In the genomic region with DNA sequence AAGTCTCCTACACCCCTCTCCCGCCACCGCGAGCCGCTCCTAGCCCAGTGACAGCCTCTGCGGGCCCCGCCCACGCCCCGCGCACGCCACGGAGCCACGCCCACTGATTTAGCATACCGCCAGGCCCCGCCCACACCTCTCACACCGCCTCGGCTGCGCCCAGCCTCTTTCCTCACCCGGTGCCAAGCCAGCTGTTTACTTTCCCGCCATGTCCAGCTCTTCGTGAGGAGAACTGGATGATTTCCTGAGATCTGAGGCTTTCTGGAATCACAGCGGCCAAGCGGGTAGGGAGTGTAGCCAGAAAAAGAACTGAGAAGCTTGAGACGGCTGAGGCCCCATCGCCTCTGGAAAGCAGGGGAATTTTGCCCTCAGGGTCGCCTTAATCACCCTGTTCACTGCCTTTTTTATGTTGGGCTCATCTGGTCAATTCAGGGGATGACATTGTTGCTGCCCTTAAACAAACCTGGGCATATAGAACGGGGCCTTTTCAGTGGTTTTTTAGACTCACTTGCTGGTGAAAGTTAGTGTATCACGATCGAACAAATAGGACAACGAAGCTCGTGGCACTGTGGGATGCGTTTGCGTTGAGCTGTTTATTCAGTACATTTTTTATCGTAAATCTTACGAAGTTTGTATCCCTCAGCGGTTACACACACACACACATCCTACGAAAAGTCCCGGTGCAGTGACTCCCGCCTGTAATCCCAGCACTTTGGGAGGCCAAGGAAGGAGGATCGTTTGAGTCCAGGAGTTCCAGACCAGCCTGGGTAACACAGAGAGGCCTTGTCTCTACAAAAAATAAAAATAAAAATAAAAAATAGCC, we compare ENCODE assay signal across 8 cellular contexts. TPM values are rescaled to one million over a fixed set of nuclear protein-coding genes. Genes with fewer than 3 reads are reported as not detected.
A peak's percentile ranks its signal among the peaks of the same experiment; 100 is the strongest.
DNase-seq lines count a peak whose midpoint lies in the region; ATAC-seq and TF ChIP-seq lines count a peak whose summit lies in the region.

A gene with protein sequence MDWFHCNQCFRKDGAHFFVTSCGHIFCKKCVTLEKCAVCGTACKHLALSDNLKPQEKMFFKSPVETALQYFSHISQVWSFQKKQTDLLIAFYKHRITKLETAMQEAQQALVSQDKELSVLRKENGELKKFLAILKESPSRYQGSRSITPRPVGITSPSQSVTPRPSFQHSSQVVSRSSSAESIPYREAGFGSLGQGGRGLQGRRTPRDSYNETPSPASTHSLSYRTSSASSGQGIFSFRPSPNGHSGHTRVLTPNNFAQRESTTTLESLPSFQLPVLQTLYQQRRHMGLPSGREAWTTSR (plus strand): TSS at position 165 of the 823 bp plus-strand sequence. CDS start 2,410 bp downstream, outside the sequence.

- no peaks in the 10 kb centered on the region for H3K27me3 ChIP-seq in GM06990 (replicated peaks; ENCODE audit: control insufficient read depth, insufficient read depth, low read length)

- ATAC-seq in GM18858 (IDR thresholded peaks at IDR 0.05; ENCODE audit: unreplicated experiment): no peak

- intact Hi-C loops in OCI-LY7 (cut with micrococcal nuclease; ENCODE audit: unreplicated experiment): no loop called here

- no peak within 1 kb of the TSS; the same call in 1 of the 2 replicates for H3K4me3 ChIP-seq in GM06990 (replicated peaks; ENCODE audit: low read depth, low read length)
- H3K4me3 ChIP-seq in OCI-LY7 (ENCODE audit: low read depth, low read length, poor library complexity, severe bottlenecking): no peak within 1 kb of the TSS
- H3K4me3 ChIP-seq in epithelial cell of proximal tubule (ENCODE audit: low read depth, low read length): peak within 1 kb of the TSS; percentile 37

- no TSS peak for BruUV-seq in OCI-LY7 (replicated peaks; lab: Mats Ljungman, UMichigan)

- no peaks in the 10 kb centered on the region for H3K36me3 ChIP-seq in GM06990 (ENCODE audit: control insufficient read depth, insufficient read depth, low read length)
- no peaks in the 10 kb centered on the region for H3K36me3 ChIP-seq in OCI-LY7 (ENCODE audit: insufficient read depth, low read length)

- no peaks in the 10 kb centered on the region for H3K9me3 ChIP-seq in OCI-LY7 (ENCODE audit: low read length)

- H4K20me1 ChIP-seq in OCI-LY7 (ENCODE audit: insufficient read depth, low read length): no peaks in the 10 kb centered on the region

- CTCF ChIA-PET in OCI-LY7 (lab: Charles Lee; ENCODE audit: unreplicated experiment): no interaction called here

- no peaks in the 10 kb centered on the region for H3K9me2 ChIP-seq in OCI-LY7 (ENCODE audit: insufficient read depth, low read length)

- H3K79me2 ChIP-seq in OCI-LY7 (ENCODE audit: insufficient read depth, low read depth, low read length): no peaks in the 10 kb centered on the region

- H3K4me2 ChIP-seq in OCI-LY7 (ENCODE audit: low read length): peak within 1 kb of the TSS; percentile 30

- no peak within 1 kb of the TSS for H3K27ac ChIP-seq in OCI-LY7 (ENCODE audit: low read depth, low read length, poor library complexity, severe bottlenecking)

- POLR2A ChIA-PET in OCI-LY7 (lab: Charles Lee): no interaction called here

- no peaks in the 10 kb centered on the region for H3K4me1 ChIP-seq in OCI-LY7 (ENCODE audit: insufficient read depth, low read length, poor library complexity, severe bottlenecking)

- TF ChIP-seq CTCF in GM06990 (IDR thresholded peaks at IDR 0.05; ENCODE audit: insufficient read depth, low read length, poor library complexity, severe bottlenecking) (no peak), OCI-LY7 (conservative IDR thresholded peaks at IDR 0.05; ENCODE audit: low read length) (no peak), epithelial cell of proximal tubule (conservative IDR thresholded peaks at IDR 0.05; ENCODE audit: low read depth, low read length) (no peak)

- H2AFZ ChIP-seq in OCI-LY7 (ENCODE audit: low read length): peak within 1 kb of the TSS; percentile 12; the same call in 1 of the 2 replicates

- DNase-seq in GM06990 (ENCODE audit: extremely low read depth, insufficient read length): peak; percentile 77
- peak; percentile 39 for DNase-seq in HT1080 (ENCODE audit: low read depth)
- DNase-seq in OCI-LY7 (ENCODE audit: low spot score): peak; percentile 52
- DNase-seq in activated T-cell treated with anti-CD3 and anti-CD28 coated beads for 4 hours: peak; percentile 75
- DNase-seq in epithelial cell of proximal tubule (ENCODE audit: low read depth): no peak
- DNase-seq in middle frontal gyrus (ENCODE audit: extremely low spot score, low spot score): peak; percentile 48
- DNase-seq in stimulated activated CD8-positive, alpha-beta memory T cell treated with anti-CD3 and anti-CD28 coated beads, Interleukin-15, amount 100 ng/mL, for 24 hours (ENCODE audit: low read depth): peak; percentile 70

RNA-seq across cellular contexts. Expression of the gene that starts here (rescaled TPM):
- not detected in 2 replicates for total RNA-seq in HT1080 (2014; rRNA removed; shearing (Covaris generic))
- not detected in 2 replicates for polyA plus RNA-seq in HT1080 (2015; cell fraction: cytosol; rRNA removed)
- polyA plus RNA-seq in HT1080 (2015; cell fraction: nucleus; rRNA removed): not detected in 2 replicates
- total RNA-seq in OCI-LY7 (2014; rRNA removed; shearing (Covaris generic)): not detected in 2 replicates
- not detected in 2 replicates for total RNA-seq in OCI-LY7 (2022)
- total RNA-seq in epithelial cell of proximal tubule: not detected in 2 replicates

Comparison
In these comparisons a context has a peak if more than half of its experiments do, and no peak if none do; other contexts are left out.
1. Peak in DNase-seq in HT1080; RNA of the gene not detected or under 1 TPM.
2. Peak in DNase-seq and H3K4me2 ChIP-seq in OCI-LY7; RNA of the gene not detected or under 1 TPM.